In genomic region chr7:35691827-35692307, GRCh38 we compare ENCODE assay signal across 8 cellular contexts. TPM values are rescaled to one million over a fixed set of nuclear protein-coding genes. Genes with fewer than 3 reads are reported as not detected.
DNase-seq lines count a peak whose midpoint lies in the region; ATAC-seq and TF ChIP-seq lines count a peak whose summit lies in the region.

No MANE protein-coding gene starts in this region.

- H3K27ac Mint-ChIP-seq in CD8-positive, alpha-beta memory T cell, result peak overlapping the region; percentile 92 to 99 (median 98)
- peak overlapping the region; percentile 88 for H3K27ac Mint-ChIP-seq in stimulated activated naive CD8-positive, alpha-beta T cell treated with anti-CD3 and anti-CD28 coated beads, Interleukin-15, Interleukin-2, amounts not matched to agents 100 ng/mL and 50 ng/mL, for 24 hours

- H3K36me3 ChIP-seq in CD8-positive, alpha-beta memory T cell (ENCODE audit: insufficient read depth, low read length), result no peaks in the 10 kb centered on the region
- no peaks in the 10 kb centered on the region for H3K36me3 ChIP-seq in hepatocyte (replicated peaks; ENCODE audit: insufficient read depth, low read depth)

- peak; percentile 15 for ATAC-seq in HG03432 (IDR thresholded peaks at IDR 0.05; ENCODE audit: unreplicated experiment)

- peaks cover 5 to 59% (median 8%) of the 10 kb centered on the region in 3 donors for H3K36me3 Mint-ChIP-seq in CD8-positive, alpha-beta memory T cell
- H3K36me3 Mint-ChIP-seq in stimulated activated naive CD8-positive, alpha-beta T cell treated with anti-CD3 and anti-CD28 coated beads, Interleukin-15, Interleukin-2, amounts not matched to agents 100 ng/mL and 50 ng/mL, for 24 hours (ENCODE audit: low read depth), result peaks cover 17% of the 10 kb centered on the region

- H3K4me3 Mint-ChIP-seq in CD8-positive, alpha-beta memory T cell, result peak overlapping the region; percentile 86 to 98 (median 90)
- peak overlapping the region; percentile 92 for H3K4me3 Mint-ChIP-seq in stimulated activated naive CD8-positive, alpha-beta T cell treated with anti-CD3 and anti-CD28 coated beads, Interleukin-15, Interleukin-2, amounts not matched to agents 100 ng/mL and 50 ng/mL, for 24 hours

- H3K27me3 ChIP-seq in CD8-positive, alpha-beta memory T cell (ENCODE audit: insufficient read depth, low read length, poor library complexity, severe bottlenecking), result no peaks in the 10 kb centered on the region
- no peaks in the 10 kb centered on the region for H3K27me3 ChIP-seq in hepatocyte

- POLR2A ChIA-PET in CD8-positive, alpha-beta memory T cell (lab: Charles Lee), result interaction anchor here (0.7 to 1.5 kb wide), 2 partner anchors 109 kb away, joined by 3 to 5 read pairs; partner anchors contain the start of gene SEPTIN7

- H3K9me3 Mint-ChIP-seq in CD8-positive, alpha-beta memory T cell, result no peaks in the 10 kb centered on the region
- H3K9me3 Mint-ChIP-seq in stimulated activated naive CD8-positive, alpha-beta T cell treated with anti-CD3 and anti-CD28 coated beads, Interleukin-15, Interleukin-2, amounts not matched to agents 100 ng/mL and 50 ng/mL, for 24 hours, result no peaks in the 10 kb centered on the region

- H3K4me3 ChIP-seq in CD8-positive, alpha-beta memory T cell (ENCODE audit: low read length), result peak overlapping the region; percentile 98
- peak overlapping the region; percentile 70 for H3K4me3 ChIP-seq in hepatocyte

- peaks cover 51% of the 10 kb centered on the region for H3K4me1 ChIP-seq in CD8-positive, alpha-beta memory T cell (ENCODE audit: insufficient read depth, low read length)
- peaks cover 44% of the 10 kb centered on the region for H3K4me1 ChIP-seq in hepatocyte (ENCODE audit: insufficient read depth)

- WGBS in hepatocyte (ENCODE audit: low lambda C conversion rate, missing lambda C conversion rate), result 35% methylated on average over 6 of the region's 6 CpGs

- peaks cover 68 to 87% (median 75%) of the 10 kb centered on the region in 3 donors for H3K4me1 Mint-ChIP-seq in CD8-positive, alpha-beta memory T cell
- peaks cover 85% of the 10 kb centered on the region for H3K4me1 Mint-ChIP-seq in stimulated activated naive CD8-positive, alpha-beta T cell treated with anti-CD3 and anti-CD28 coated beads, Interleukin-15, Interleukin-2, amounts not matched to agents 100 ng/mL and 50 ng/mL, for 24 hours (ENCODE audit: low read depth)

- H3K27ac ChIP-seq in CD8-positive, alpha-beta memory T cell (ENCODE audit: low read depth, low read length), result peak overlapping the region; percentile 98
- peak overlapping the region; percentile 3 for H3K27ac ChIP-seq in hepatocyte

- DNase-seq in CD8-positive, alpha-beta memory T cell, result peak in 4 of 5 donors; percentile 10 to 61 (median 34)
- DNase-seq in activated effector memory CD4-positive, alpha-beta T cell treated with Interleukin-2 at 50 U/mL for 16 hours, result peak; percentile 26
- DNase-seq in hepatocyte (ENCODE audit: low spot score), result peak; percentile 28
- no peak for DNase-seq in iPS-NIHi11 (ENCODE audit: low spot score)
- DNase-seq in NCI-H345 (lab: John Stamatoyannopoulos, UW), result no peak
- no peak for DNase-seq in C1 segment of cervical spinal cord (lab: John Stamatoyannopoulos, UW)

- H3K4me2 ChIP-seq in hepatocyte, result peak overlapping the region; percentile 92

- H3K79me2 ChIP-seq in hepatocyte, result peaks cover 83% of the 10 kb centered on the region

- CTCF ChIA-PET in CD8-positive, alpha-beta memory T cell (lab: Charles Lee), result interaction anchor here (0.8 to 2.9 kb wide), 6 partner anchors 34 to 216 kb away, joined by 3 to 14 read pairs (median 4); partner anchors contain the start of gene SEPTIN7

- H2AFZ ChIP-seq in hepatocyte, result no peak overlapping the region

- H3K9me2 ChIP-seq in hepatocyte (replicated peaks; ENCODE audit: insufficient read depth), result no peaks in the 10 kb centered on the region

- no peak for TF ChIP-seq CTCF in hepatocyte (IDR thresholded peaks at IDR 0.05; ENCODE audit: poor library complexity)

- H3K9me3 ChIP-seq in CD8-positive, alpha-beta memory T cell (ENCODE audit: low read length), result no peaks in the 10 kb centered on the region
- H3K9me3 ChIP-seq in hepatocyte (ENCODE audit: low read depth), result no peaks in the 10 kb centered on the region

- H4K20me1 ChIP-seq in hepatocyte (ENCODE audit: insufficient read depth, poor library complexity, severe bottlenecking), result peaks cover 43% of the 10 kb centered on the region

- no peaks in the 10 kb centered on the region for H3K27me3 Mint-ChIP-seq in CD8-positive, alpha-beta memory T cell
- no peaks in the 10 kb centered on the region for H3K27me3 Mint-ChIP-seq in stimulated activated naive CD8-positive, alpha-beta T cell treated with anti-CD3 and anti-CD28 coated beads, Interleukin-15, Interleukin-2, amounts not matched to agents 100 ng/mL and 50 ng/mL, for 24 hours

RNA-seq across cellular contexts. Expression of gene HERPUD2, which starts 3.1 kb away (rescaled TPM):
- 10 to 100 TPM; 31.3 to 34.1 TPM for total RNA-seq in CD8-positive, alpha-beta memory T cell
- 121 TPM for polyA plus RNA-seq in CD8-positive, alpha-beta memory T cell
- 25.5 and 31.3 TPM in 2 replicates for total RNA-seq in hepatocyte
- polyA plus RNA-seq in hepatocyte, result 26.8 and 28.0 TPM in 2 replicates

Comparison
In these comparisons a context has a peak if more than half of its experiments do, and no peak if none do; other contexts are left out.
1. DNase-seq: peak in CD8-positive, alpha-beta memory T cell (4 of 5), activated effector memory CD4-positive, alpha-beta T cell treated with Interleukin-2 at 50 U/mL for 16 hours (single experiment) and hepatocyte (single experiment); none in iPS-NIHi11 (single experiment), NCI-H345 (single experiment) and C1 segment of cervical spinal cord (0 of 14).